Comparison of ENCODE assay signal across 27 cellular contexts in genomic region chrX:122092978-122093377, GRCh38.
"Had no signal": no experiment of that assay in that cellular context is flagged by ENCODE, and none has a peak within 500 bp of the region (broad histone marks: within the 10 kb centered on the region; RNA-seq: fewer than 3 reads in every experiment).

No MANE protein-coding gene starts in this region.

- H3K4me3 ChIP-seq: dorsolateral prefrontal cortex, lower lobe of right lung, right atrium auricular region, spleen, testis, upper lobe of left lung had no signal

- H3K4me1 Mint-ChIP-seq: activated T-helper 17 cell treated with anti-CD3 and anti-CD28 coated beads, Interleukin-2, amount 50 U/mL, for 72 hours; naive B cell had no signal

- H3K27me3 ChIP-seq: brain microvascular endothelial cell, foreskin keratinocyte, right atrium auricular region, spleen, testis, upper lobe of left lung had no signal

- H3K4me1 ChIP-seq: foreskin keratinocyte, lower lobe of right lung, right atrium auricular region, spleen, testis, upper lobe of left lung had no signal

- DNase-seq: activated CD4-positive, alpha-beta T cell treated with anti-CD3 and anti-CD28 coated beads for 1 hour; activated CD4-positive, alpha-beta T cell treated with anti-CD3 and anti-CD28 coated beads, Interleukin-2, amount 50 U/mL, for 1 hour; activated CD8-positive, alpha-beta memory T cell treated with anti-CD3 and anti-CD28 coated beads, Interleukin-2, amount 50 U/mL, for 4 hours; activated T-cell treated with anti-CD3 and anti-CD28 coated beads, Interleukin-2, amount 50 U/mL, for 24 hours; aorta; brain microvascular endothelial cell; caudate nucleus; dorsolateral prefrontal cortex; effector memory CD8-positive, alpha-beta T cell; foreskin keratinocyte; kidney; lower lobe of right lung; mesendoderm; naive B cell; spleen; stimulated activated CD4-positive, alpha-beta T cell treated with anti-CD3 and anti-CD28 coated beads, Interleukin-4, amount 100 ng/mL, for 1 hour; stimulated activated naive CD4-positive, alpha-beta T cell; T-helper 1 cell; testis; upper lobe of left lung; WERI-Rb-1 had no signal

- H3K27me3 Mint-ChIP-seq: activated T-helper 17 cell treated with anti-CD3 and anti-CD28 coated beads, Interleukin-2, amount 50 U/mL, for 72 hours; effector memory CD8-positive, alpha-beta T cell; naive B cell had no signal

- H3K27ac ChIP-seq: brain microvascular endothelial cell, dorsolateral prefrontal cortex, foreskin keratinocyte, lower lobe of right lung, right atrium auricular region, spleen, testis, upper lobe of left lung, WERI-Rb-1 had no signal

- H3K4me3 Mint-ChIP-seq: activated T-cell treated with anti-CD3 and anti-CD28 coated beads, Interleukin-2, amount 50 U/mL, for 24 hours; activated T-helper 17 cell treated with anti-CD3 and anti-CD28 coated beads, Interleukin-2, amount 50 U/mL, for 72 hours; effector memory CD8-positive, alpha-beta T cell; naive B cell had no signal

- H3K36me3 ChIP-seq: brain microvascular endothelial cell, lower lobe of right lung, right atrium auricular region, spleen, upper lobe of left lung, WERI-Rb-1 had no signal

- FAIRE-seq: colon, kidney, TTC549 had no signal

- ATAC-seq: activated naive CD4-positive, alpha-beta T cell treated with anti-CD3 and anti-CD28 coated beads, Interleukin-2, amount 50 U/mL, for 72 hours; activated T-helper 17 cell treated with anti-CD3 and anti-CD28 coated beads, Interleukin-2, amount 50 U/mL, for 72 hours; effector memory CD8-positive, alpha-beta T cell; foreskin keratinocyte; left lobe of liver; lower lobe of right lung had no signal

- H3K9me3 ChIP-seq: lower lobe of right lung, right atrium auricular region, testis had no signal

- H3K27ac Mint-ChIP-seq: activated naive CD4-positive, alpha-beta T cell treated with anti-CD3 and anti-CD28 coated beads, Interleukin-2, amount 50 U/mL, for 72 hours; activated T-cell treated with anti-CD3 and anti-CD28 coated beads, Interleukin-2, amount 50 U/mL, for 24 hours; activated T-helper 17 cell treated with anti-CD3 and anti-CD28 coated beads, Interleukin-2, amount 50 U/mL, for 72 hours; effector memory CD8-positive, alpha-beta T cell; naive B cell had no signal

- H3K9me3 Mint-ChIP-seq: activated naive CD4-positive, alpha-beta T cell treated with anti-CD3 and anti-CD28 coated beads, Interleukin-2, amount 50 U/mL, for 72 hours; effector memory CD8-positive, alpha-beta T cell had no signal

- H3K36me3 Mint-ChIP-seq: activated naive CD4-positive, alpha-beta T cell treated with anti-CD3 and anti-CD28 coated beads, Interleukin-2, amount 50 U/mL, for 72 hours; naive B cell had no signal
